Comparison of ENCODE assay signal across 1 cellular context in genomic region chr19:12162513-12162881, GRCh38.
TF ChIP-seq lines count a peak whose summit lies in the region.

No MANE protein-coding gene starts in this region.

TF ChIP-seq in GM12878, 131 proteins besides CTCF, POLR2A, EP300 and RAD21 (continued from another document):
- TF ChIP-seq, protein P1, sequence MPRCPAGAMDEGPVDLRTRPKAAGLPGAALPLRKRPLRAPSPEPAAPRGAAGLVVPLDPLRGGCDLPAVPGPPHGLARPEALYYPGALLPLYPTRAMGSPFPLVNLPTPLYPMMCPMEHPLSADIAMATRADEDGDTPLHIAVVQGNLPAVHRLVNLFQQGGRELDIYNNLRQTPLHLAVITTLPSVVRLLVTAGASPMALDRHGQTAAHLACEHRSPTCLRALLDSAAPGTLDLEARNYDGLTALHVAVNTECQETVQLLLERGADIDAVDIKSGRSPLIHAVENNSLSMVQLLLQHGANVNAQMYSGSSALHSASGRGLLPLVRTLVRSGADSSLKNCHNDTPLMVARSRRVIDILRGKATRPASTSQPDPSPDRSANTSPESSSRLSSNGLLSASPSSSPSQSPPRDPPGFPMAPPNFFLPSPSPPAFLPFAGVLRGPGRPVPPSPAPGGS (IDR thresholded peaks at IDR 0.05; ENCODE audit: borderline replicate concordance, insufficient read depth, low read depth, low read length, poor library complexity, severe bottlenecking), result no peak
- TF ChIP-seq GABPA (IDR thresholded peaks at IDR 0.05; ENCODE audit: low read depth) (no peak), RELA (IDR thresholded peaks at IDR 0.05; ENCODE audit: borderline replicate concordance, partially characterized antibody) (no peak)
TF ChIP-seq in GM12878: peak in this region for 0.
